Comparison of ENCODE assay signal across 8 cellular contexts in genomic region chr19:46299004-46299509, GRCh38. TPM values are rescaled to one million over a fixed set of nuclear protein-coding genes. Genes with fewer than 3 reads are reported as not detected.
DNase-seq lines count a peak whose midpoint lies in the region; ATAC-seq lines count a peak whose summit lies in the region.

No MANE protein-coding gene starts in this region.

- no peaks in the 10 kb centered on the region for H3K36me3 ChIP-seq in mucosa of stomach (ENCODE audit: control insufficient read depth, insufficient read depth, low read length)

- peak; percentile 86 for ATAC-seq in esophagus mucosa
- no peak for ATAC-seq in HG03039 (IDR thresholded peaks at IDR 0.05; ENCODE audit: unreplicated experiment)
- no peak for ATAC-seq in activated CD8-positive, alpha-beta memory T cell treated with anti-CD3 and anti-CD28 coated beads, Interleukin-2, amount 10 ng/mL, durations not matched to agents 7 days and 5 days
- no peak for ATAC-seq in HG03280 (IDR thresholded peaks at IDR 0.05; ENCODE audit: unreplicated experiment)

- H3K36me3 Mint-ChIP-seq in activated CD8-positive, alpha-beta memory T cell treated with anti-CD3 and anti-CD28 coated beads, Interleukin-2, amount 10 ng/mL, durations not matched to agents 7 days and 5 days = no peaks in the 10 kb centered on the region

- peak overlapping the region; percentile 6 for H3K4me3 ChIP-seq in mucosa of stomach (ENCODE audit: low read length)

- H3K9me3 ChIP-seq in mucosa of stomach (ENCODE audit: control insufficient read depth, low read length) = no peaks in the 10 kb centered on the region

- H3K4me3 Mint-ChIP-seq in activated CD8-positive, alpha-beta memory T cell treated with anti-CD3 and anti-CD28 coated beads, Interleukin-2, amount 10 ng/mL, durations not matched to agents 7 days and 5 days = no peak overlapping the region

- peaks cover 68% of the 10 kb centered on the region for H3K4me1 ChIP-seq in mucosa of stomach (ENCODE audit: control insufficient read depth, insufficient read depth, low read length)

- peak; percentile 19 for DNase-seq in SIG-M5 treated with dmso at 0.1 percent for 504 hours (lab: John Stamatoyannopoulos, UW; ENCODE audit: unreplicated experiment)
- DNase-seq in SIG-M5 (lab: John Stamatoyannopoulos, UW) = no peak
- DNase-seq in RPMI7951 (ENCODE audit: low read depth) = peak; percentile 79
- DNase-seq in activated CD8-positive, alpha-beta memory T cell treated with anti-CD3 and anti-CD28 coated beads, Interleukin-2, amount 10 ng/mL, durations not matched to agents 7 days and 5 days = no peak

- H3K9me3 Mint-ChIP-seq in activated CD8-positive, alpha-beta memory T cell treated with anti-CD3 and anti-CD28 coated beads, Interleukin-2, amount 10 ng/mL, durations not matched to agents 7 days and 5 days (ENCODE audit: low read depth) = no peaks in the 10 kb centered on the region

- CTCF ChIA-PET in activated CD8-positive, alpha-beta memory T cell treated with anti-CD3 and anti-CD28 coated beads, Interleukin-2, amount 10 ng/mL, durations not matched to agents 7 days and 5 days (lab: Charles Lee) = no interaction called here

- H3K27me3 ChIP-seq in mucosa of stomach (ENCODE audit: control insufficient read depth, insufficient read depth, low read length) = no peaks in the 10 kb centered on the region

- H3K9ac ChIP-seq in mucosa of stomach (ENCODE audit: low read length) = peak overlapping the region; percentile 73

- H3K27me3 Mint-ChIP-seq in activated CD8-positive, alpha-beta memory T cell treated with anti-CD3 and anti-CD28 coated beads, Interleukin-2, amount 10 ng/mL, durations not matched to agents 7 days and 5 days = peaks cover 33% of the 10 kb centered on the region

- H3K27ac Mint-ChIP-seq in activated CD8-positive, alpha-beta memory T cell treated with anti-CD3 and anti-CD28 coated beads, Interleukin-2, amount 10 ng/mL, durations not matched to agents 7 days and 5 days = no peak overlapping the region

- no peaks in the 10 kb centered on the region for H3K4me1 Mint-ChIP-seq in activated CD8-positive, alpha-beta memory T cell treated with anti-CD3 and anti-CD28 coated beads, Interleukin-2, amount 10 ng/mL, durations not matched to agents 7 days and 5 days

RNA-seq across cellular contexts. Expression of gene HIF3A, which starts 2.2 kb away (rescaled TPM):
- total RNA-seq in RPMI7951 (2014; rRNA removed; shearing (Covaris generic)) = under 0.01 TPM in 1 of 2 replicates, not detected in the other
- total RNA-seq in esophagus mucosa = 4.0 TPM
- not detected for total RNA-seq in activated CD8-positive, alpha-beta memory T cell treated with anti-CD3 and anti-CD28 coated beads, Interleukin-2, amount 10 ng/mL, durations not matched to agents 7 days and 5 days

RNA-seq across cellular contexts. Expression of gene PPP5C, which starts 47.8 kb away (rescaled TPM):
- total RNA-seq in RPMI7951 (2014; rRNA removed; shearing (Covaris generic)) = 51.4 and 67.6 TPM in 2 replicates
- total RNA-seq in esophagus mucosa = 31.0 TPM
- total RNA-seq in activated CD8-positive, alpha-beta memory T cell treated with anti-CD3 and anti-CD28 coated beads, Interleukin-2, amount 10 ng/mL, durations not matched to agents 7 days and 5 days = 100 to 1,000 TPM in 1 of 2 experiments, 10 to 100 TPM in 1; 99.2 to 110 TPM

Comparison
In these comparisons a context has a peak if more than half of its experiments do, and no peak if none do; other contexts are left out.
1. DNase-seq: peak in SIG-M5 treated with dmso at 0.1 percent for 504 hours (single experiment) and RPMI7951 (single experiment); none in SIG-M5 (single experiment) and activated CD8-positive, alpha-beta memory T cell treated with anti-CD3 and anti-CD28 coated beads, Interleukin-2, amount 10 ng/mL, durations not matched to agents 7 days and 5 days (single experiment).